In genomic region chr16:71552698-71553503, GRCh38 we compare ENCODE assay signal across 1 cellular context.
TF ChIP-seq lines count a peak whose summit lies in the region.

No MANE protein-coding gene starts in this region.

TF ChIP-seq in Ishikawa, 13 proteins besides CTCF, POLR2A, EP300 and RAD21:
- no peak for TF ChIP-seq TAF1 (IDR thresholded peaks at IDR 0.05; ENCODE audit: low read depth)
- TF ChIP-seq TEAD4 (IDR thresholded peaks at IDR 0.05): no peak
- no peak for TF ChIP-seq MAX (IDR thresholded peaks at IDR 0.05)
- TF ChIP-seq CREB1 (IDR thresholded peaks at IDR 0.05; ENCODE audit: low read depth): no peak
- no peak for TF ChIP-seq YY1 (IDR thresholded peaks at IDR 0.05; ENCODE audit: low read depth)
- TF ChIP-seq, protein P1, sequence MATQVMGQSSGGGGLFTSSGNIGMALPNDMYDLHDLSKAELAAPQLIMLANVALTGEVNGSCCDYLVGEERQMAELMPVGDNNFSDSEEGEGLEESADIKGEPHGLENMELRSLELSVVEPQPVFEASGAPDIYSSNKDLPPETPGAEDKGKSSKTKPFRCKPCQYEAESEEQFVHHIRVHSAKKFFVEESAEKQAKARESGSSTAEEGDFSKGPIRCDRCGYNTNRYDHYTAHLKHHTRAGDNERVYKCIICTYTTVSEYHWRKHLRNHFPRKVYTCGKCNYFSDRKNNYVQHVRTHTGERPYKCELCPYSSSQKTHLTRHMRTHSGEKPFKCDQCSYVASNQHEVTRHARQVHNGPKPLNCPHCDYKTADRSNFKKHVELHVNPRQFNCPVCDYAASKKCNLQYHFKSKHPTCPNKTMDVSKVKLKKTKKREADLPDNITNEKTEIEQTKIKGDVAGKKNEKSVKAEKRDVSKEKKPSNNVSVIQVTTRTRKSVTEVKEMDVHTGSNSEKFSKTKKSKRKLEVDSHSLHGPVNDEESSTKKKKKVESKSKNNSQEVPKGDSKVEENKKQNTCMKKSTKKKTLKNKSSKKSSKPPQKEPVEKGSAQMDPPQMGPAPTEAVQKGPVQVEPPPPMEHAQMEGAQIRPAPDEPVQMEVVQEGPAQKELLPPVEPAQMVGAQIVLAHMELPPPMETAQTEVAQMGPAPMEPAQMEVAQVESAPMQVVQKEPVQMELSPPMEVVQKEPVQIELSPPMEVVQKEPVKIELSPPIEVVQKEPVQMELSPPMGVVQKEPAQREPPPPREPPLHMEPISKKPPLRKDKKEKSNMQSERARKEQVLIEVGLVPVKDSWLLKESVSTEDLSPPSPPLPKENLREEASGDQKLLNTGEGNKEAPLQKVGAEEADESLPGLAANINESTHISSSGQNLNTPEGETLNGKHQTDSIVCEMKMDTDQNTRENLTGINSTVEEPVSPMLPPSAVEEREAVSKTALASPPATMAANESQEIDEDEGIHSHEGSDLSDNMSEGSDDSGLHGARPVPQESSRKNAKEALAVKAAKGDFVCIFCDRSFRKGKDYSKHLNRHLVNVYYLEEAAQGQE (IDR thresholded peaks at IDR 0.05; ENCODE audit: low read depth): no peak
- TF ChIP-seq CEBPB (IDR thresholded peaks at IDR 0.05): no peak
